In genomic region chr15:44900796-44901195, GRCh38 we compare ENCODE assay signal across 8 cellular contexts. TPM values are rescaled to one million over a fixed set of nuclear protein-coding genes. Genes with fewer than 3 reads are reported as not detected.
"Had no signal": no experiment of that assay in that cellular context is flagged by ENCODE, and none has a peak within 500 bp of the region (broad histone marks: within the 10 kb centered on the region; RNA-seq: fewer than 3 reads in every experiment).

No MANE protein-coding gene starts in this region.

RNA-seq across cellular contexts. Expression of gene TERB2, which starts 55.7 kb away (rescaled TPM):
- total RNA-seq: M059J, OCI-LY7, PC-9, Right ventricle myocardium inferior, RPMI7951, SJCRH30, SK-MEL-5, T-cell had no signal
